ENCODE assay signal across 1 cellular context in the genomic region with DNA sequence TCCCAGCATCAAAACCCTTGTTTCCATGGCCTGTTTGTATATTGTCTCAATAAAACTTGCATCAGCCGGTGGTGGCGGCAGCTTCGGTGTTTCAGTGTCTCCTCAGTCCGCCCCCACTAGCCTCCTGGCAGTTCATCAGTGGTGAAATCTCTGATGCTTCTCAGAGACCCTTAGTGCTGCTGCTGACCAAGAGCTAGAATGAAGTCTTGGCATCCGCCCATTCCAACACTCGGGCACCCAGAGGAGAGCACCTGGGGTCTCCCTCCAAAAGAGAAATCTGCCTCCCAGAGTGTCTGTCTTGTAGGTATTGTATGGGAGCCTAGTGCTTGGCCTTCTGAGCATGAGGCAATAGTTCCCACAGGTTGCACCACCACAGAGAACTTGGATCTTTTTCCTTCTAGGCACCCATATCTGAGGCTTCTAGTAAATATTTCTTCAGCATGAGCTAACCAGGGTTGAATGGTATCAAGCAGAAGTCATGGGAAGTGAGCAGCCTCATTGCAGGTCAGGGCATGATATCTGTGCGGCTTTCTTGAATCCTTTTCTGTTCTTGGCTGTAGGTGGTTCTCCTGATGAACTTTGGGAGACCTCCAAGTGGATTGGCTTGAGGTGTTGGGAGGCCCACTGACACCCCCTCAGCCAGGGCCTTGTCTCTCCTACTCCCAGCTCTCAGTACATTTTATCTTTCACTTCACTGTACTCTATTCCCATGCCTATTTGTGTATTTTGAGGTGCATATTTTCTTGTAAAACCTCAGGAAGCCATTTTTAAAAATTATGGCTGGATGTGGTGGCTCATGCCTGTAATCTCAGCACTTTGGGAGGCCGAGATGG.
TF ChIP-seq lines count a peak whose summit lies in the region.

No MANE protein-coding gene starts in this region.

TF ChIP-seq in HepG2, 621 proteins besides CTCF, POLR2A, EP300 and RAD21 (continued from another document):
- TF ChIP-seq, protein P1, sequence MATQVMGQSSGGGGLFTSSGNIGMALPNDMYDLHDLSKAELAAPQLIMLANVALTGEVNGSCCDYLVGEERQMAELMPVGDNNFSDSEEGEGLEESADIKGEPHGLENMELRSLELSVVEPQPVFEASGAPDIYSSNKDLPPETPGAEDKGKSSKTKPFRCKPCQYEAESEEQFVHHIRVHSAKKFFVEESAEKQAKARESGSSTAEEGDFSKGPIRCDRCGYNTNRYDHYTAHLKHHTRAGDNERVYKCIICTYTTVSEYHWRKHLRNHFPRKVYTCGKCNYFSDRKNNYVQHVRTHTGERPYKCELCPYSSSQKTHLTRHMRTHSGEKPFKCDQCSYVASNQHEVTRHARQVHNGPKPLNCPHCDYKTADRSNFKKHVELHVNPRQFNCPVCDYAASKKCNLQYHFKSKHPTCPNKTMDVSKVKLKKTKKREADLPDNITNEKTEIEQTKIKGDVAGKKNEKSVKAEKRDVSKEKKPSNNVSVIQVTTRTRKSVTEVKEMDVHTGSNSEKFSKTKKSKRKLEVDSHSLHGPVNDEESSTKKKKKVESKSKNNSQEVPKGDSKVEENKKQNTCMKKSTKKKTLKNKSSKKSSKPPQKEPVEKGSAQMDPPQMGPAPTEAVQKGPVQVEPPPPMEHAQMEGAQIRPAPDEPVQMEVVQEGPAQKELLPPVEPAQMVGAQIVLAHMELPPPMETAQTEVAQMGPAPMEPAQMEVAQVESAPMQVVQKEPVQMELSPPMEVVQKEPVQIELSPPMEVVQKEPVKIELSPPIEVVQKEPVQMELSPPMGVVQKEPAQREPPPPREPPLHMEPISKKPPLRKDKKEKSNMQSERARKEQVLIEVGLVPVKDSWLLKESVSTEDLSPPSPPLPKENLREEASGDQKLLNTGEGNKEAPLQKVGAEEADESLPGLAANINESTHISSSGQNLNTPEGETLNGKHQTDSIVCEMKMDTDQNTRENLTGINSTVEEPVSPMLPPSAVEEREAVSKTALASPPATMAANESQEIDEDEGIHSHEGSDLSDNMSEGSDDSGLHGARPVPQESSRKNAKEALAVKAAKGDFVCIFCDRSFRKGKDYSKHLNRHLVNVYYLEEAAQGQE (IDR thresholded peaks at IDR 0.05; ENCODE audit: borderline replicate concordance in 1 of 2, low read depth in 1 of 2, low read length in 2 of 2), result 0 out of 4 replicates have a peak, but pooled peaks of 1 of the 2 experiments have one; percentile 17
- TF ChIP-seq ZFAT (CRISPR knock-in tag; conservative IDR thresholded peaks at IDR 0.05) (no peak), ZNF781 (CRISPR knock-in tag; IDR thresholded peaks at IDR 0.05; ENCODE audit: borderline replicate concordance, not compliant biosample characterization) (no peak), NFKBIZ (CRISPR knock-in tag; IDR thresholded peaks at IDR 0.05) (no peak), RARG (CRISPR knock-in tag; IDR thresholded peaks at IDR 0.05; ENCODE audit: low read depth) (no peak), ONECUT2 (CRISPR knock-in tag; IDR thresholded peaks at IDR 0.05) (no peak), SMAD1 (CRISPR knock-in tag; IDR thresholded peaks at IDR 0.05; ENCODE audit: borderline replicate concordance, low read depth) (no peak)
